8 cellular contexts compared by ENCODE assay signal in the genomic region with DNA sequence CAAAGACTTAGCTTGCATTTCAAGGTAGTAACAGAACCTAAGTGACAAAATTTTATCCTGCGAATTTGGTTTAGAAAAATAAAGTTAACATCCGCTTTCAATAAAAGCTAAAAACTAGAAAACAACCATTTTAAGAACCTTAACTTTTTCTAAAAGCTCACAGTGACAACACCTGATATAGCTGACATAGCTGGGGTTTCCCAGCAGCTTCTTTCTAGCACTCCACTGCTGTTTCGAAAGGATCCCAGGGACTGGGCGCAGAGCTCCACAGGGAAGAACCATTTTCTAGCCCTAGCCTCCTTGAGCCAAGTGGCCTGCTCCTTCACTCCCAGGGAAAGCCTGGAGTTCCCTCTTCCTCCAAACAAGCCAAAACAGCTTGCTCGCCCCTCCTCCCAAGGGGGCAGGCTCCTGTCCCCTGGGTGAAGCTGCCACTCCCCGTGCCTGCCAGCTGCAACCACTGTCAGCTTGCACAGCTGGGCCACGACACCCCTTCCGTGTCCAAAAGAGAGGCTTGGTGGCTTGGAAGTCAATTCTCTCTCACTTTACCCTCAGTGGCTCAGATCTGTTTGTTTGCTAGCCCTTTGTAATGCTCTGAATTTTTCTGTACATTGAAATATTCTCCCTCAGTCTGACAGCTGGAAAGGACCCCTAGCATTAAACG. TPM values are rescaled to one million over a fixed set of nuclear protein-coding genes. Genes with fewer than 3 reads are reported as not detected.
A peak's percentile ranks its signal among the peaks of the same experiment; 100 is the strongest.
DNase-seq lines count a peak whose midpoint lies in the region; ATAC-seq and TF ChIP-seq lines count a peak whose summit lies in the region.

No MANE protein-coding gene starts in this region.

- no peak overlapping the region for H3K4me3 ChIP-seq in AG10803 (ENCODE audit: low read length)
- H3K4me3 ChIP-seq in mucosa of descending colon: no peak overlapping the region

- intact Hi-C loops in mucosa of descending colon (cut with DNase I, micrococcal nuclease): no loop called here

- DNase-seq in AG10803 (ENCODE audit: low read depth) (peak; percentile 16), anterior cingulate cortex (lab: John Stamatoyannopoulos, UW) (peak in 49 of 58 donors; percentile 16 to 73 (median 50)), mucosa of descending colon (no peak), NCI-H1092 treated with DMSO at 0.1 percent for 48 hours (lab: John Stamatoyannopoulos, UW) (no peak)
- DNase-seq in stimulated activated naive CD4-positive, alpha-beta T cell (lab: John Stamatoyannopoulos, UW): no peak

- no peaks in the 10 kb centered on the region for H3K9me3 ChIP-seq in mucosa of descending colon

- no peaks in the 10 kb centered on the region for H3K36me3 ChIP-seq in mucosa of descending colon (ENCODE audit: low read depth)

- ATAC-seq in GM21529 (IDR thresholded peaks at IDR 0.05; ENCODE audit: unreplicated experiment) (peak; percentile 36), mucosa of descending colon (peak; percentile 11), HG03469 (IDR thresholded peaks at IDR 0.05; ENCODE audit: unreplicated experiment) (no peak)
- no peak for ATAC-seq in activated CD4-positive, CD25-positive, alpha-beta regulatory T cell treated with anti-CD3 and anti-CD28 coated beads, Interleukin-2, amount 50 U/mL, for 24 hours

- peaks cover 76% of the 10 kb centered on the region for H3K4me1 ChIP-seq in mucosa of descending colon (ENCODE audit: low read depth)

- TF ChIP-seq CTCF in AG10803 (conservative IDR thresholded peaks at IDR 0.05; ENCODE audit: low read length): no peak
- no peak for TF ChIP-seq CTCF in mucosa of descending colon (IDR thresholded peaks at IDR 0.05)

RNA-seq across cellular contexts. Expression of a gene that starts 59.8 kb away (rescaled TPM):
- 10 to 100 TPM; 60.3 to 99.4 (median 91.6) TPM for total RNA-seq in mucosa of descending colon

Comparison
In these comparisons a context has a peak if more than half of its experiments do, and no peak if none do; other contexts are left out.
1. DNase-seq: peak in AG10803 (single experiment) and anterior cingulate cortex (49 of 58); none in mucosa of descending colon (0 of 3), stimulated activated naive CD4-positive, alpha-beta T cell (0 of 6) and NCI-H1092 treated with DMSO at 0.1 percent for 48 hours (single experiment).
2. ATAC-seq: peak in GM21529 (single experiment) and mucosa of descending colon (single experiment); none in activated CD4-positive, CD25-positive, alpha-beta regulatory T cell treated with anti-CD3 and anti-CD28 coated beads, Interleukin-2, amount 50 U/mL, for 24 hours (0 of 2) and HG03469 (single experiment).